In the genomic region with DNA sequence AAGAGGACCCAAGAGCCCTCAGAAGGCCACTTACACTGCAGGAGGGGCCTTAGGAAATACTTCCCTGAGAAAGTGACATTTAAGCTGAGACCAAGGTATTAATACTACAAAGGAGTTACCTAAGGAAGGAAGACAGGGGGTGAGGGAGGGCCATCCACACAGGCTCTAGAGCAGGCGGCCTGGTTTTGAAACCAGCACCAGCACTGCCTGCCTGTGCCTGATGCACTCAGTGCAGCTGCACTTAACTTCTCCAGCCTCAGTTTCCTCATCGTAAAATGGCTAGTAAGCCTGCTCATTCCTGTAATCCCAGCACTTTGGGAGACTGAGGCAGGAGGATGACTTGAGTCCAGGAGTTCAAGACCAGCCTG, we compare ENCODE assay signal across 11 cellular contexts. TPM values are rescaled to one million over a fixed set of nuclear protein-coding genes. Genes with fewer than 3 reads are reported as not detected.
"Had no signal": no experiment of that assay in that cellular context is flagged by ENCODE, and none has a peak within 500 bp of the region (broad histone marks: within the 10 kb centered on the region; RNA-seq: fewer than 3 reads in every experiment).

No MANE protein-coding gene starts in this region.

- H3K27ac Mint-ChIP-seq: activated naive CD4-positive, alpha-beta T cell treated with anti-CD3 and anti-CD28 coated beads for 36 hours; activated T-helper 1 cell treated with anti-CD3 and anti-CD28 coated beads, Interleukin-12 subunit alpha, Interleukin-12 subunit beta, Interleukin-2, Interleukin-4 antibody, amounts not matched to agents 30 ng/mL and 10 ng/mL and 1 ng/mL, durations not matched to agents 14 hours and 24 hours and 36 hours; stimulated activated effector memory CD8-positive, alpha-beta T cell treated with anti-CD3 and anti-CD28 coated beads, Interleukin-12 subunit alpha, Interleukin-12 subunit beta, amount 100 ng/mL, for 72 hours; T-cell had no signal

- H3K27ac ChIP-seq: neutrophil had no signal

- H3K9me3 Mint-ChIP-seq: activated naive CD4-positive, alpha-beta T cell treated with anti-CD3 and anti-CD28 coated beads for 36 hours; activated T-helper 1 cell treated with anti-CD3 and anti-CD28 coated beads, Interleukin-12 subunit alpha, Interleukin-12 subunit beta, Interleukin-2, Interleukin-4 antibody, amounts not matched to agents 30 ng/mL and 10 ng/mL and 1 ng/mL, durations not matched to agents 14 hours and 24 hours and 36 hours; stimulated activated effector memory CD8-positive, alpha-beta T cell treated with anti-CD3 and anti-CD28 coated beads, Interleukin-12 subunit alpha, Interleukin-12 subunit beta, amount 100 ng/mL, for 72 hours; T-cell had no signal

- H3K4me3 Mint-ChIP-seq: activated naive CD4-positive, alpha-beta T cell treated with anti-CD3 and anti-CD28 coated beads for 36 hours; activated T-helper 1 cell treated with anti-CD3 and anti-CD28 coated beads, Interleukin-12 subunit alpha, Interleukin-12 subunit beta, Interleukin-2, Interleukin-4 antibody, amounts not matched to agents 30 ng/mL and 10 ng/mL and 1 ng/mL, durations not matched to agents 14 hours and 24 hours and 36 hours; stimulated activated effector memory CD8-positive, alpha-beta T cell treated with anti-CD3 and anti-CD28 coated beads, Interleukin-12 subunit alpha, Interleukin-12 subunit beta, amount 100 ng/mL, for 72 hours; T-cell had no signal

- DNase-seq: activated CD4-positive, CD25-positive, alpha-beta regulatory T cell treated with anti-CD3 and anti-CD28 coated beads, Interleukin-2, amount 50 U/mL, for 72 hours; activated naive CD4-positive, alpha-beta T cell treated with anti-CD3 and anti-CD28 coated beads for 36 hours; SK-N-SH; T-cell; T-helper 9 cell had no signal

- ATAC-seq: esophagus mucosa; stimulated activated effector memory CD8-positive, alpha-beta T cell treated with anti-CD3 and anti-CD28 coated beads, Interleukin-12 subunit alpha, Interleukin-12 subunit beta, amount 100 ng/mL, for 72 hours; T-cell had no signal

- H3K4me1 Mint-ChIP-seq: T-cell had no signal

- H3K27me3 ChIP-seq: neutrophil had no signal

- H3K36me3 Mint-ChIP-seq: stimulated activated effector memory CD8-positive, alpha-beta T cell treated with anti-CD3 and anti-CD28 coated beads, Interleukin-12 subunit alpha, Interleukin-12 subunit beta, amount 100 ng/mL, for 72 hours; T-cell had no signal

RNA-seq across cellular contexts. Expression of a gene that starts 45.5 kb away (rescaled TPM):
- total RNA-seq: activated CD8-positive, alpha-beta memory T cell treated with anti-CD3 and anti-CD28 coated beads for 36 hours; activated naive CD4-positive, alpha-beta T cell treated with anti-CD3 and anti-CD28 coated beads for 36 hours; activated T-helper 1 cell treated with anti-CD3 and anti-CD28 coated beads, Interleukin-12 subunit alpha, Interleukin-12 subunit beta, Interleukin-2, Interleukin-4 antibody, amounts not matched to agents 30 ng/mL and 10 ng/mL and 1 ng/mL, durations not matched to agents 14 hours and 24 hours and 36 hours; myocyte had no signal
